In genomic region chr18:50193796-50194622, GRCh38 we compare ENCODE assay signal across 8 cellular contexts. TPM values are rescaled to one million over a fixed set of nuclear protein-coding genes. Genes with fewer than 3 reads are reported as not detected.
A peak's percentile ranks its signal among the peaks of the same experiment; 100 is the strongest.
DNase-seq lines count a peak whose midpoint lies in the region; ATAC-seq and TF ChIP-seq lines count a peak whose summit lies in the region.

No MANE protein-coding gene starts in this region.

- H3K27ac ChIP-seq in heart left ventricle (no peak overlapping the region), left lung (peak overlapping the region in 1 of 2 donors; percentile 60), upper lobe of left lung (peak overlapping the region; percentile 43 to 85 (median 71))

- H3K36me3 ChIP-seq in heart left ventricle (no peaks in the 10 kb centered on the region), left lung (no peaks in the 10 kb centered on the region), upper lobe of left lung (no peaks in the 10 kb centered on the region)

- WGBS in heart left ventricle, 4 donors = 1 to 3% (median 1%) methylated on average over 48 to 68 of the region's 68 CpGs
- 0 to 1% methylated on average over 23 to 33 of the region's 68 CpGs for WGBS in upper lobe of left lung, 2 donors

- no peak for TF ChIP-seq EP300 in upper lobe of left lung (IDR thresholded peaks at IDR 0.05)

- no peak for TF ChIP-seq CTCF in heart left ventricle (IDR thresholded peaks at IDR 0.05)
- no peak for TF ChIP-seq CTCF in left lung (IDR thresholded peaks at IDR 0.05)
- TF ChIP-seq CTCF in upper lobe of left lung (IDR thresholded peaks at IDR 0.05) = no peak

- DNase-seq in heart left ventricle = no peak
- no peak for DNase-seq in Right ventricle myocardium superior
- peak; percentile 20 to 25 for DNase-seq in activated T-cell treated with anti-CD3 and anti-CD28 coated beads, Interleukin-2, amount 50 U/mL, for 48 hours
- DNase-seq in left lung = peak in 1 of 2 donors; percentile 80
- peak in 1 of 2 donors; percentile 84 for DNase-seq in upper lobe of left lung
- DNase-seq in cerebellar cortex (ENCODE audit: low spot score) = no peak

- ATAC-seq in heart left ventricle (peak in 1 of 4 donors; percentile 18), Right ventricle myocardium superior (ENCODE audit: poor library complexity) (no peak), left lung (peak; percentile 18), upper lobe of left lung (ENCODE audit: low FRiP score in 2 of 2) (peak; percentile 20 to 26), GM21390 (IDR thresholded peaks at IDR 0.05; ENCODE audit: unreplicated experiment) (no peak), HG02938 (IDR thresholded peaks at IDR 0.05; ENCODE audit: unreplicated experiment) (no peak)

- H3K9me3 ChIP-seq in heart left ventricle (no peaks in the 10 kb centered on the region), left lung (no peaks in the 10 kb centered on the region), upper lobe of left lung (no peaks in the 10 kb centered on the region)

- TF ChIP-seq POLR2A in heart left ventricle (IDR thresholded peaks at IDR 0.05) (no peak), upper lobe of left lung (IDR thresholded peaks at IDR 0.05) (no peak)

- H3K4me1 ChIP-seq in heart left ventricle (peaks cover 0 to 24% (median 4%) of the 10 kb centered on the region in 12 donors), left lung (peaks cover 0 to 7% of the 10 kb centered on the region in 2 donors), upper lobe of left lung (peaks cover 6 to 26% (median 7%) of the 10 kb centered on the region in 4 donors)

- H3K27me3 ChIP-seq in heart left ventricle (peaks cover 4 to 76% (median 45%) of the 10 kb centered on the region in 9 donors), left lung (peaks cover 41 to 91% of the 10 kb centered on the region in 2 donors), upper lobe of left lung (peaks cover 0 to 22% (median 15%) of the 10 kb centered on the region in 4 donors)

- H3K4me3 ChIP-seq in heart left ventricle (peak overlapping the region; percentile 24 to 70 (median 56)), left lung (peak overlapping the region; percentile 38 to 42), upper lobe of left lung (peak overlapping the region; percentile 4 to 68 (median 59))

- intact Hi-C loops in heart left ventricle (cut with DNase I) = loop anchor here in 2 of 10 donors (5.0 to 10.0 kb wide), 3 partner anchors 139 to 189 kb away; no protein-coding TSS in a partner anchor
- intact Hi-C loops in Right ventricle myocardium superior (cut with DNase I) = no loop called here
- intact Hi-C loops in left lung (cut with DNase I) = no loop called here

RNA-seq across cellular contexts. Expression of gene MYO5B, which starts 0.9 kb away (rescaled TPM):
- total RNA-seq in heart left ventricle (1 to 10 TPM in 7 of 9 donors, under 1 TPM in 2; 0.51 to 5.9 (median 1.6) TPM), Right ventricle myocardium superior (0.38 TPM), left lung (10 to 100 TPM; 23.8 to 25.5 TPM), upper lobe of left lung (10 to 100 TPM; 25.4 to 95.2 (median 49.6) TPM)
- under 1 TPM; 0.75 to 0.84 TPM for polyA plus RNA-seq in heart left ventricle

Comparison
In these comparisons a context has a peak if more than half of its experiments do, and no peak if none do; other contexts are left out.
1. ATAC-seq: peak in left lung (single experiment) and upper lobe of left lung (2 of 2); none in Right ventricle myocardium superior (single experiment), GM21390 (single experiment) and HG02938 (single experiment).
2. DNase-seq: peak in activated T-cell treated with anti-CD3 and anti-CD28 coated beads, Interleukin-2, amount 50 U/mL, for 48 hours (2 of 2); none in heart left ventricle (0 of 5), Right ventricle myocardium superior (single experiment) and cerebellar cortex (single experiment).
3. H3K27ac ChIP-seq: peak in upper lobe of left lung (4 of 4); none in heart left ventricle (0 of 12).
4. Peak in every context shown above with its lines, with median percentiles within 50 percentile points of each other: H3K4me3 ChIP-seq.